Comparison of ENCODE assay signal across 8 cellular contexts in genomic region chr1:245156736-245157505, GRCh38. TPM values are rescaled to one million over a fixed set of nuclear protein-coding genes. Genes with fewer than 3 reads are reported as not detected.
A peak's percentile ranks its signal among the peaks of the same experiment; 100 is the strongest.
DNase-seq lines count a peak whose midpoint lies in the region; ATAC-seq and TF ChIP-seq lines count a peak whose summit lies in the region.

No MANE protein-coding gene starts in this region.

- intact Hi-C loops in left cardiac atrium (cut with DNase I) = loop anchor here (5.0 to 10.0 kb wide), 5 partner anchors 228 to 1298 kb away; no protein-coding TSS in a partner anchor

- H3K4me3 Mint-ChIP-seq in central memory CD8-positive, alpha-beta T cell = peak overlapping the region; percentile 72

- H3K4me1 Mint-ChIP-seq in central memory CD8-positive, alpha-beta T cell = peaks cover 25% of the 10 kb centered on the region

- H3K4me1 ChIP-seq in right atrium auricular region = peaks cover 0 to 43% of the 10 kb centered on the region in 2 donors
- no peaks in the 10 kb centered on the region for H3K4me1 ChIP-seq in mesodermal cell (ENCODE audit: control insufficient read depth, insufficient read depth, low read length, poor library complexity, severe bottlenecking)

- H3K4me3 ChIP-seq in right atrium auricular region (peak overlapping the region; percentile 32 to 57), mesodermal cell (ENCODE audit: extremely low read depth, insufficient read depth, low read length, poor library complexity, severe bottlenecking) (peak overlapping the region; percentile 61)

- no peak overlapping the region for H3K27ac Mint-ChIP-seq in central memory CD8-positive, alpha-beta T cell (ENCODE audit: low read depth)

- H3K36me3 ChIP-seq in right atrium auricular region (no peaks in the 10 kb centered on the region), mesodermal cell (ENCODE audit: control insufficient read depth, insufficient read depth, low read length) (no peaks in the 10 kb centered on the region)

- 5% methylated on average over 14 to 36 of the region's 44 CpGs for WGBS in mesodermal cell (ENCODE audit: insufficient coverage in 2 of 2), 2 experiments

- DNase-seq in right atrium auricular region (ENCODE audit: low spot score) = no peak
- no peak for DNase-seq in left cardiac atrium
- DNase-seq in NCI-H345 treated with DMSO at 0.1 percent for 48 hours (lab: John Stamatoyannopoulos, UW; ENCODE audit: unreplicated experiment) = peak; percentile 68
- DNase-seq in central memory CD8-positive, alpha-beta T cell (ENCODE audit: low spot score in 2 of 2) = no peak
- DNase-seq in NCI-H1048 (lab: John Stamatoyannopoulos, UW) = no peak
- no peak for DNase-seq in MV-4-11 (lab: John Stamatoyannopoulos, UW)

- H3K27ac ChIP-seq in right atrium auricular region (no peak overlapping the region), mesodermal cell (ENCODE audit: low read depth, low read length, severe bottlenecking) (no peak overlapping the region)

- H3K9me3 ChIP-seq in right atrium auricular region = no peaks in the 10 kb centered on the region
- H3K9me3 ChIP-seq in mesodermal cell (ENCODE audit: control insufficient read depth, low read length) = no peaks in the 10 kb centered on the region

- H3K27me3 Mint-ChIP-seq in central memory CD8-positive, alpha-beta T cell = peaks cover 78% of the 10 kb centered on the region

- H3K27me3 ChIP-seq in right atrium auricular region = peaks cover 0 to 5% of the 10 kb centered on the region in 2 donors

- peaks cover 5% of the 10 kb centered on the region for H3K36me3 Mint-ChIP-seq in central memory CD8-positive, alpha-beta T cell (ENCODE audit: insufficient read depth)

- no peak for ATAC-seq in left cardiac atrium
- no peak for ATAC-seq in central memory CD8-positive, alpha-beta T cell (replicated peaks; ENCODE audit: extremely low read depth, poor library complexity, severe bottlenecking)
- ATAC-seq in GM18909 (IDR thresholded peaks at IDR 0.05; ENCODE audit: poor library complexity, unreplicated experiment) = no peak

- H3K9me3 Mint-ChIP-seq in central memory CD8-positive, alpha-beta T cell = peaks cover 6% of the 10 kb centered on the region

- peak in 1 of 2 donors; percentile 11 for TF ChIP-seq CTCF in right atrium auricular region (IDR thresholded peaks at IDR 0.05)

RNA-seq across cellular contexts. Expression of gene KIF26B, which starts 2.1 kb away (rescaled TPM):
- total RNA-seq in right atrium auricular region (1 to 10 TPM in 1 of 2 donors, under 1 TPM in 1; 0.83 to 1.3 TPM), left cardiac atrium (under 1 TPM; 0.12 to 0.13 TPM)
- 6.5 TPM for polyA plus RNA-seq in mesodermal cell (2013, experiment 1 of 2)
- 7.3 TPM for polyA plus RNA-seq in mesodermal cell (2013, experiment 2 of 2)
